ENCODE assay signal across 16 cellular contexts in the genomic region with DNA sequence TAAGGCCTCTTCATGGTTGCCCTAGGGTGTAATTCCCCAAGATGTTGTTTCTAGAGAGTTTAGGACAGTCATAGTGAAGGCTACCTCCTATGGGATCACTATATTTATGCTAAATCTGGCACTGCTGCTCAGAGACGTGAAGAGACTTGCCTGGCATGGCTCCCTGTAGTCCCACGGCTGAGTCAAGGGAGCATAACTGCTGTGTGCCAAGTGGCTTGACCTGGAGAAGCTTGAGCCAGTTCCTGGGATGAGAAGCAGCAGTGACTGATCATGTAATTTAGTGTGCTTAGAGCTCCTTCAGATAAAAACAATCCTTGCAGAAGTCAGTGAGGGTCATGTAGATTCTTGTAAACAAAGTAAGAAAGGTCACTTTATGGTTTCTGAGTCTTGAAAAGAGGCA.
A peak's percentile ranks its signal among the peaks of the same experiment; 100 is the strongest.
DNase-seq lines count a peak whose midpoint lies in the region; ATAC-seq, FAIRE-seq and TF ChIP-seq lines count a peak whose summit lies in the region.
"Had no signal": no experiment of that assay in that cellular context is flagged by ENCODE, and none has a peak within 500 bp of the region (broad histone marks: within the 10 kb centered on the region; RNA-seq: fewer than 3 reads in every experiment).

No MANE protein-coding gene starts in this region.

- DNase-seq in MCF 10A (ENCODE audit: unreplicated experiment) = peak; percentile 91
- no peak for DNase-seq in breast epithelium (ENCODE audit: low spot score in 2 of 2)
- DNase-seq in astrocyte (ENCODE audit: low read depth) = peak; percentile 58
- peak; percentile 33 for DNase-seq in left ventricle myocardium inferior
- DNase-seq in uterus = peak; percentile 49 to 60
- DNase-seq in stimulated activated naive CD4-positive, alpha-beta T cell (lab: John Stamatoyannopoulos, UW) = no peak
- DNase-seq: activated CD4-positive, alpha-beta T cell treated with anti-CD3 and anti-CD28 coated beads for 1 hour; activated T-cell treated with anti-CD3 and anti-CD28 coated beads, Interleukin-2, amount 50 U/mL, for 24 hours; immature natural killer cell; naive B cell; NCI-H187; stimulated activated CD4-positive, alpha-beta T cell treated with anti-CD3 and anti-CD28 coated beads, Interleukin-12 subunit alpha, Interleukin-12 subunit beta, amount 100 ng/mL, for 4 hours; upper lobe of left lung had no signal

- no peak overlapping the region for H3K9ac ChIP-seq in astrocyte (ENCODE audit: low read length)

- H3K27ac Mint-ChIP-seq in MCF 10A (ENCODE audit: low read depth, unreplicated experiment) (peak overlapping the region; percentile 64), astrocyte (ENCODE audit: unreplicated experiment) (no peak overlapping the region)
- H3K27ac Mint-ChIP-seq: activated T-cell treated with anti-CD3 and anti-CD28 coated beads, Interleukin-2, amount 50 U/mL, for 24 hours; immature natural killer cell; naive B cell had no signal

- H2AFZ ChIP-seq in astrocyte (ENCODE audit: low read depth, low read length) = no peak overlapping the region

- no peaks in the 10 kb centered on the region for H3K79me2 ChIP-seq in astrocyte (ENCODE audit: insufficient read depth, low read length)

- H3K9me3 ChIP-seq in breast epithelium = no peaks in the 10 kb centered on the region
- no peaks in the 10 kb centered on the region for H3K9me3 ChIP-seq in astrocyte (ENCODE audit: insufficient read depth, low read depth, low read length)
- H3K9me3 ChIP-seq in left ventricle myocardium inferior (replicated peaks) = no peaks in the 10 kb centered on the region
- no peaks in the 10 kb centered on the region for H3K9me3 ChIP-seq in uterus
- H3K9me3 ChIP-seq: upper lobe of left lung had no signal

- TF ChIP-seq CTCF in MCF 10A (IDR thresholded peaks at IDR 0.05; ENCODE audit: unreplicated experiment) (no peak), breast epithelium (IDR thresholded peaks at IDR 0.05) (no peak), astrocyte (IDR thresholded peaks at IDR 0.05; ENCODE audit: insufficient read depth, low read depth, low read length) (no peak), left ventricle myocardium inferior (IDR thresholded peaks at IDR 0.05; ENCODE audit: borderline replicate concordance) (no peak), uterus (IDR thresholded peaks at IDR 0.05) (no peak)

- H3K4me3 ChIP-seq in breast epithelium = no peak overlapping the region
- H3K4me3 ChIP-seq in astrocyte (ENCODE audit: insufficient read depth, low read depth, low read length) = no peak overlapping the region
- no peak overlapping the region for H3K4me3 ChIP-seq in left ventricle myocardium inferior
- no peak overlapping the region for H3K4me3 ChIP-seq in uterus
- H3K4me3 ChIP-seq: upper lobe of left lung had no signal

- H3K4me3 Mint-ChIP-seq in MCF 10A (ENCODE audit: unreplicated experiment) = no peak overlapping the region
- H3K4me3 Mint-ChIP-seq in astrocyte (ENCODE audit: unreplicated experiment) = no peak overlapping the region
- H3K4me3 Mint-ChIP-seq: activated T-cell treated with anti-CD3 and anti-CD28 coated beads, Interleukin-2, amount 50 U/mL, for 24 hours; immature natural killer cell; naive B cell had no signal

- no peaks in the 10 kb centered on the region for H3K9me3 Mint-ChIP-seq in MCF 10A (ENCODE audit: unreplicated experiment)
- H3K9me3 Mint-ChIP-seq in astrocyte (ENCODE audit: unreplicated experiment) = peaks cover 1% of the 10 kb centered on the region
- H3K9me3 Mint-ChIP-seq: activated T-cell treated with anti-CD3 and anti-CD28 coated beads, Interleukin-2, amount 50 U/mL, for 24 hours; immature natural killer cell had no signal

- TF ChIP-seq POLR2A in breast epithelium (IDR thresholded peaks at IDR 0.05) (no peak), uterus (IDR thresholded peaks at IDR 0.05) (no peak)

- FAIRE-seq in astrocyte (lab: Jason Lieb, UNC) = no peak
- FAIRE-seq: A204.1 had no signal

- POLR2A ChIA-PET in MCF 10A (lab: Yijun Ruan, JAX) = interaction anchor here (0.6 to 2.5 kb wide), 13 partner anchors 10 to 338 kb away, joined by 3 to 16 read pairs (median 3); no protein-coding TSS in a partner anchor

- H3K4me1 ChIP-seq in breast epithelium = no peaks in the 10 kb centered on the region
- H3K4me1 ChIP-seq in astrocyte (ENCODE audit: insufficient read depth, low read length) = peaks cover 3% of the 10 kb centered on the region
- peaks cover 11% of the 10 kb centered on the region for H3K4me1 ChIP-seq in left ventricle myocardium inferior
- peaks cover 9 to 29% of the 10 kb centered on the region in 2 donors for H3K4me1 ChIP-seq in uterus
- H3K4me1 ChIP-seq: upper lobe of left lung had no signal

- intact Hi-C loops in MCF 10A (cut with micrococcal nuclease) (no loop called here), breast epithelium (cut with DNase I; ENCODE audit: low total_unique reads) (no loop called here), left ventricle myocardium inferior (cut with micrococcal nuclease) (no loop called here), uterus (cut with DNase I; ENCODE audit: low total_unique reads) (no loop called here)

- no TSS peak for BruUV-seq in MCF 10A (replicated peaks; lab: Mats Ljungman, UMichigan)

- ATAC-seq in HG03442 (IDR thresholded peaks at IDR 0.05; ENCODE audit: unreplicated experiment) = no peak
- ATAC-seq in HG02798 (IDR thresholded peaks at IDR 0.05; ENCODE audit: poor library complexity, unreplicated experiment) = no peak

- no peaks in the 10 kb centered on the region for H4K20me1 ChIP-seq in astrocyte (ENCODE audit: insufficient read depth, low read length)

- no peaks in the 10 kb centered on the region for H3K36me3 ChIP-seq in breast epithelium
- no peaks in the 10 kb centered on the region for H3K36me3 ChIP-seq in astrocyte (ENCODE audit: insufficient read depth, low read length)
- no peaks in the 10 kb centered on the region for H3K36me3 ChIP-seq in left ventricle myocardium inferior
- H3K36me3 ChIP-seq in uterus = no peaks in the 10 kb centered on the region
- H3K36me3 ChIP-seq: upper lobe of left lung had no signal

- H3K36me3 Mint-ChIP-seq in MCF 10A (ENCODE audit: insufficient read depth, unreplicated experiment) (no peaks in the 10 kb centered on the region), astrocyte (ENCODE audit: low read depth, unreplicated experiment) (no peaks in the 10 kb centered on the region)
- H3K36me3 Mint-ChIP-seq: immature natural killer cell, naive B cell had no signal

- peak overlapping the region in 1 of 2 donors; percentile 32 for H3K27ac ChIP-seq in breast epithelium
- no peak overlapping the region for H3K27ac ChIP-seq in astrocyte (ENCODE audit: low read depth, low read length)
- peak overlapping the region; percentile 35 for H3K27ac ChIP-seq in left ventricle myocardium inferior (replicated peaks)
- peak overlapping the region; percentile 57 to 60 for H3K27ac ChIP-seq in uterus
- H3K27ac ChIP-seq: upper lobe of left lung had no signal

- CTCF ChIA-PET in MCF 10A (lab: Yijun Ruan, JAX) = interaction anchor here (0.6 to 3.7 kb wide), 4 partner anchors 8 to 313 kb away, joined by 4 to 27 read pairs (median 4); no protein-coding TSS in a partner anchor

- no peaks in the 10 kb centered on the region for H3K27me3 Mint-ChIP-seq in MCF 10A (ENCODE audit: insufficient read depth, unreplicated experiment)
- no peaks in the 10 kb centered on the region for H3K27me3 Mint-ChIP-seq in astrocyte (ENCODE audit: low read depth, unreplicated experiment)

- H3K4me1 Mint-ChIP-seq in MCF 10A (ENCODE audit: insufficient read depth, unreplicated experiment) = peaks cover 22% of the 10 kb centered on the region
- H3K4me1 Mint-ChIP-seq in astrocyte (ENCODE audit: low read depth, unreplicated experiment) = no peaks in the 10 kb centered on the region
- H3K4me1 Mint-ChIP-seq: immature natural killer cell, naive B cell had no signal

- no peak overlapping the region for H3K4me2 ChIP-seq in astrocyte (ENCODE audit: low read length)

- H3K27me3 ChIP-seq in breast epithelium (no peaks in the 10 kb centered on the region), astrocyte (ENCODE audit: insufficient read depth, low read length) (no peaks in the 10 kb centered on the region), left ventricle myocardium inferior (ENCODE audit: low read depth) (no peaks in the 10 kb centered on the region), uterus (no peaks in the 10 kb centered on the region)
- H3K27me3 ChIP-seq: upper lobe of left lung had no signal

Comparison
In these comparisons a context has a peak if more than half of its experiments do, and no peak if none do; other contexts are left out.
1. DNase-seq: peak in MCF 10A (single experiment), astrocyte (single experiment), left ventricle myocardium inferior (single experiment) and uterus (2 of 2); none in breast epithelium (0 of 2) and stimulated activated naive CD4-positive, alpha-beta T cell (0 of 6).